In genomic region chr1:94734963-94735899, GRCh38 we compare ENCODE assay signal across 8 cellular contexts.
DNase-seq lines count a peak whose midpoint lies in the region; ATAC-seq and TF ChIP-seq lines count a peak whose summit lies in the region.

No MANE protein-coding gene starts in this region.

- peaks cover 20% of the 10 kb centered on the region for H3K4me1 ChIP-seq in GM23338 (ENCODE audit: insufficient read depth)
- H3K4me1 ChIP-seq in heart left ventricle: peaks cover 0 to 34% (median 10%) of the 10 kb centered on the region in 12 donors
- no peaks in the 10 kb centered on the region for H3K4me1 ChIP-seq in gastrocnemius medialis
- no peaks in the 10 kb centered on the region for H3K4me1 ChIP-seq in CD4-positive, alpha-beta memory T cell (ENCODE audit: insufficient read depth, low read length)

- H3K79me2 ChIP-seq in GM23338 (replicated peaks; ENCODE audit: insufficient read depth): no peaks in the 10 kb centered on the region

- H3K4me3 ChIP-seq in GM23338: no peak overlapping the region
- peak overlapping the region in 1 of 12 donors; percentile 10 for H3K4me3 ChIP-seq in heart left ventricle
- H3K4me3 ChIP-seq in gastrocnemius medialis: peak overlapping the region in 1 of 4 donors; percentile 0
- H3K4me3 ChIP-seq in CD4-positive, alpha-beta memory T cell (ENCODE audit: low read length in 2 of 2): no peak overlapping the region

- DNase-seq in GM23338 (ENCODE audit: low spot score) (peak; percentile 46), SK-MEL-5 (ENCODE audit: low read depth, low spot score) (peak; percentile 81), heart left ventricle (peak in 3 of 5 donors; percentile 28 to 47 (median 32)), gastrocnemius medialis (peak in 1 of 2 donors; percentile 17), NCI-H2107 (lab: John Stamatoyannopoulos, UW) (no peak), C1 segment of cervical spinal cord (lab: John Stamatoyannopoulos, UW) (no peak)
- DNase-seq in stimulated activated CD4-positive, alpha-beta T cell treated with anti-CD3 and anti-CD28 coated beads, Interleukin-4, amount 100 ng/mL, for 24 hours: no peak
- no peak for DNase-seq in CD4-positive, alpha-beta memory T cell

- POLR2A ChIA-PET in CD4-positive, alpha-beta memory T cell (lab: Charles Lee; ENCODE audit: partially characterized antibody): no interaction called here

- TF ChIP-seq POLR2A in heart left ventricle (IDR thresholded peaks at IDR 0.05) (no peak), gastrocnemius medialis (IDR thresholded peaks at IDR 0.05) (no peak)

- H3K27me3 ChIP-seq in GM23338 (ENCODE audit: insufficient read depth) (no peaks in the 10 kb centered on the region), heart left ventricle (no peaks in the 10 kb centered on the region), gastrocnemius medialis (no peaks in the 10 kb centered on the region)
- H3K27me3 ChIP-seq in CD4-positive, alpha-beta memory T cell (ENCODE audit: insufficient read depth, low read length): no peaks in the 10 kb centered on the region

- 0 out of 2 replicates have a peak overlapping the region, but pooled peaks have one; percentile 24 for H3K27ac ChIP-seq in GM23338 (ENCODE audit: low read depth)
- H3K27ac ChIP-seq in heart left ventricle: peak overlapping the region in 9 of 12 donors; percentile 19 to 83 (median 44)
- H3K27ac ChIP-seq in gastrocnemius medialis: peak overlapping the region; percentile 2 to 46 (median 35)
- H3K27ac ChIP-seq in CD4-positive, alpha-beta memory T cell (ENCODE audit: low read depth, low read length): no peak overlapping the region

- H3K36me3 Mint-ChIP-seq in GM23338 (ENCODE audit: low read depth): peaks cover 3% of the 10 kb centered on the region; the same call in 1 of the 3 replicates
- H3K36me3 Mint-ChIP-seq in CD4-positive, alpha-beta memory T cell: no peaks in the 10 kb centered on the region

- peaks cover 9% of the 10 kb centered on the region; the same call in 1 of the 2 replicates for H3K9me2 ChIP-seq in GM23338 (ENCODE audit: insufficient read depth)

- H3K36me3 ChIP-seq in GM23338 (ENCODE audit: insufficient read depth) (no peaks in the 10 kb centered on the region), heart left ventricle (no peaks in the 10 kb centered on the region), gastrocnemius medialis (no peaks in the 10 kb centered on the region)
- H3K36me3 ChIP-seq in CD4-positive, alpha-beta memory T cell (ENCODE audit: insufficient read depth, low read length): no peaks in the 10 kb centered on the region

- ATAC-seq in GM23338 (peak; percentile 67), heart left ventricle (peak; percentile 52 to 86 (median 78)), gastrocnemius medialis (peak in 1 of 2 donors; percentile 33)

- intact Hi-C loops in heart left ventricle (cut with DNase I) (no loop called here), gastrocnemius medialis (cut with DNase I; ENCODE audit: low total_unique reads) (no loop called here)
- intact Hi-C loops in CD4-positive, alpha-beta memory T cell (cut with micrococcal nuclease): no loop called here

- TF ChIP-seq CTCF in GM23338 (conservative IDR thresholded peaks at IDR 0.05; ENCODE audit: low read depth in 2 of 2) (no peak), heart left ventricle (IDR thresholded peaks at IDR 0.05) (no peak), gastrocnemius medialis (IDR thresholded peaks at IDR 0.05 in 4 of 5, conservative IDR thresholded peaks at IDR 0.05 in 1 of 5) (no peak)

- H3K9me3 Mint-ChIP-seq in GM23338: no peaks in the 10 kb centered on the region
- peaks cover 0 to 3% (median 0%) of the 10 kb centered on the region in 8 donors for H3K9me3 Mint-ChIP-seq in CD4-positive, alpha-beta memory T cell

- H2AFZ ChIP-seq in GM23338: peak overlapping the region; percentile 69; the same call in 1 of the 2 replicates

- H3F3A ChIP-seq in GM23338 (replicated peaks; ENCODE audit: low read depth): no peaks in the 10 kb centered on the region

- H4K20me1 ChIP-seq in GM23338 (replicated peaks; ENCODE audit: insufficient read depth): no peaks in the 10 kb centered on the region

- peak overlapping the region; percentile 57 for H3K4me2 ChIP-seq in GM23338

- WGBS in heart left ventricle, 4 donors: 43 to 52% (median 47%) methylated on average over 20 of the region's 20 CpGs

- no peak overlapping the region for H3K27ac Mint-ChIP-seq in GM23338
- no peak overlapping the region for H3K27ac Mint-ChIP-seq in CD4-positive, alpha-beta memory T cell

- H3K4me1 Mint-ChIP-seq in GM23338: peaks cover 21% of the 10 kb centered on the region
- peaks cover 0 to 4% (median 1%) of the 10 kb centered on the region in 4 donors for H3K4me1 Mint-ChIP-seq in CD4-positive, alpha-beta memory T cell

- no peaks in the 10 kb centered on the region for H3K9me3 ChIP-seq in heart left ventricle
- no peaks in the 10 kb centered on the region for H3K9me3 ChIP-seq in gastrocnemius medialis
- no peaks in the 10 kb centered on the region for H3K9me3 ChIP-seq in CD4-positive, alpha-beta memory T cell (ENCODE audit: control insufficient read depth in 1 of 2, low read length in 2 of 2)

- CTCF ChIA-PET in CD4-positive, alpha-beta memory T cell (lab: Charles Lee; ENCODE audit: partially characterized antibody): no interaction called here

- H3K4me3 Mint-ChIP-seq in GM23338: no peak overlapping the region
- H3K4me3 Mint-ChIP-seq in CD4-positive, alpha-beta memory T cell: no peak overlapping the region

- in situ Hi-C loops in SK-MEL-5 (cut with HindIII; ENCODE audit: low pct_unique_long_range_greater_than_20kb, low sequenced_read_pairs) (no loop called here), gastrocnemius medialis (cut with MboI; ENCODE audit: low sequenced_read_pairs in 4 of 4) (no loop called here)

- H3K27me3 Mint-ChIP-seq in GM23338 (ENCODE audit: insufficient read depth, low read depth, poor library complexity): peaks cover 4% of the 10 kb centered on the region
- peaks cover 5 to 10% of the 10 kb centered on the region in 2 donors for H3K27me3 Mint-ChIP-seq in CD4-positive, alpha-beta memory T cell

TF ChIP-seq in GM23338, 12 proteins besides CTCF, POLR2A, EP300 and RAD21:
- no peak for TF ChIP-seq ZNF331 (CRISPR knock-in tag; IDR thresholded peaks at IDR 0.05; ENCODE audit: low read depth)
- no peak for TF ChIP-seq ZNF114 (CRISPR knock-in tag; IDR thresholded peaks at IDR 0.05)
- TF ChIP-seq ZNF462 (CRISPR knock-in tag; IDR thresholded peaks at IDR 0.05): no peak

Comparison
In these comparisons a context has a peak if more than half of its experiments do, and no peak if none do; other contexts are left out.
1. DNase-seq: peak in GM23338 (single experiment), SK-MEL-5 (single experiment) and heart left ventricle (3 of 5); none in NCI-H2107 (single experiment), stimulated activated CD4-positive, alpha-beta T cell treated with anti-CD3 and anti-CD28 coated beads, Interleukin-4, amount 100 ng/mL, for 24 hours (single experiment), C1 segment of cervical spinal cord (0 of 14) and CD4-positive, alpha-beta memory T cell (0 of 5).